In genomic region chr4:186999676-187000075, GRCh38 we compare ENCODE assay signal across 23 cellular contexts.
"Had no signal": no experiment of that assay in that cellular context is flagged by ENCODE, and none has a peak within 500 bp of the region (broad histone marks: within the 10 kb centered on the region; RNA-seq: fewer than 3 reads in every experiment).

No MANE protein-coding gene starts in this region.

- H3K36me3 ChIP-seq: SJSA1 had no signal

- ATAC-seq: activated naive CD4-positive, alpha-beta T cell treated with anti-CD3 and anti-CD28 coated beads, Interleukin-2, amount 50 U/mL, for 72 hours; activated naive CD8-positive, alpha-beta T cell treated with anti-CD3 and anti-CD28 coated beads, Interleukin-2, amount 50 U/mL, for 24 hours; activated T-cell treated with anti-CD3 and anti-CD28 coated beads, Interleukin-2, amount 50 U/mL, for 4 hours; PC-3; T-cell had no signal

- H3K4me3 ChIP-seq: SJSA1 had no signal

- H3K9me3 ChIP-seq: SJSA1 had no signal

- H3K27me3 ChIP-seq: SJSA1 had no signal

- DNase-seq: activated B cell treated with CpG ODN at 0.5 μM for 24 hours; activated CD4-positive, alpha-beta T cell treated with anti-CD3 and anti-CD28 coated beads for 1 hour; activated CD4-positive, alpha-beta T cell treated with anti-CD3 and anti-CD28 coated beads, Interleukin-2, amount 10 ng/mL, durations not matched to agents 24 days and 14 days; activated CD4-positive, alpha-beta T cell treated with anti-CD3 and anti-CD28 coated beads, Interleukin-2, amount 50 U/mL, for 48 hours; activated CD8-positive, alpha-beta memory T cell treated with anti-CD3 and anti-CD28 coated beads for 24 hours; activated effector memory CD4-positive, alpha-beta T cell treated with anti-CD3 and anti-CD28 coated beads, Interleukin-2, amount 50 U/mL, for 16 hours; activated naive CD4-positive, alpha-beta T cell treated with Interleukin-2 at 50 U/mL for 16 hours; activated naive CD8-positive, alpha-beta T cell treated with anti-CD3 and anti-CD28 coated beads, Interleukin-2, amount 50 U/mL, for 24 hours; activated T-cell treated with anti-CD3 and anti-CD28 coated beads, Interleukin-2, amount 50 U/mL, for 4 hours; amygdala; Karpas-422; NCI-H146; NCI-H187 treated with DMSO at 0.1 percent for 48 hours; NCI-H2081 treated with DMSO at 0.1 percent for 48 hours; NCI-H446; NCI-H524; PC-3; SHP77; T-cell; T-helper 2 cell; T1000 had no signal
